In genomic region chr2:238093181-238094140, GRCh38 we compare ENCODE assay signal across 22 cellular contexts. TPM values are rescaled to one million over a fixed set of nuclear protein-coding genes. Genes with fewer than 3 reads are reported as not detected.
DNase-seq lines count a peak whose midpoint lies in the region; ATAC-seq and TF ChIP-seq lines count a peak whose summit lies in the region.
"Had no signal": no experiment of that assay in that cellular context is flagged by ENCODE, and none has a peak within 500 bp of the region (broad histone marks: within the 10 kb centered on the region; RNA-seq: fewer than 3 reads in every experiment).

No MANE protein-coding gene starts in this region.

- H3K4me3 ChIP-seq in RWPE2 (ENCODE audit: severe bottlenecking) (no peak overlapping the region), esophagus muscularis mucosa (no peak overlapping the region), testis (no peak overlapping the region)
- H3K4me3 ChIP-seq: adrenal gland, cardiac muscle cell, sigmoid colon, uterus had no signal

- no peaks in the 10 kb centered on the region for H3K9me3 Mint-ChIP-seq in activated naive CD8-positive, alpha-beta T cell (ENCODE audit: low read depth)
- no peaks in the 10 kb centered on the region for H3K9me3 Mint-ChIP-seq in activated naive CD8-positive, alpha-beta T cell treated with anti-CD3 and anti-CD28 coated beads, Interleukin-2, amount 50 U/mL, for 24 hours
- H3K9me3 Mint-ChIP-seq: HFFc6 had no signal

- no peak for DNase-seq in activated naive CD8-positive, alpha-beta T cell treated with anti-CD3 and anti-CD28 coated beads, Interleukin-2, amount 50 U/mL, for 24 hours
- DNase-seq in RWPE2 (ENCODE audit: low spot score) (peak; percentile 48), esophagus muscularis mucosa (ENCODE audit: extremely low spot score) (peak; percentile 88), testis (peak; percentile 9)
- DNase-seq: activated CD4-positive, CD25-positive, alpha-beta regulatory T cell; COR-L47; EL; HFFc6; NCI-H1048; NCI-H2029 treated with DMSO at 0.1 percent for 48 hours; NCI-H524; nucleus accumbens; SHP77; sigmoid colon; uterus had no signal

- H3K27ac ChIP-seq in RWPE2 (ENCODE audit: poor library complexity, severe bottlenecking): no peak overlapping the region
- H3K27ac ChIP-seq in esophagus muscularis mucosa (replicated peaks in 1 of 4): no peak overlapping the region
- H3K27ac ChIP-seq in testis: no peak overlapping the region
- H3K27ac ChIP-seq: adrenal gland, cardiac muscle cell, sigmoid colon, uterus had no signal

- H3K27me3 Mint-ChIP-seq in activated naive CD8-positive, alpha-beta T cell: no peaks in the 10 kb centered on the region
- no peaks in the 10 kb centered on the region for H3K27me3 Mint-ChIP-seq in activated naive CD8-positive, alpha-beta T cell treated with anti-CD3 and anti-CD28 coated beads, Interleukin-2, amount 50 U/mL, for 24 hours

- no peak for TF ChIP-seq EP300 in esophagus muscularis mucosa (IDR thresholded peaks at IDR 0.05)

- ATAC-seq in activated naive CD8-positive, alpha-beta T cell treated with anti-CD3 and anti-CD28 coated beads, Interleukin-2, amount 50 U/mL, for 24 hours: no peak
- no peak for ATAC-seq in RWPE2 (ENCODE audit: low read depth)
- no peak for ATAC-seq in HG03432 (IDR thresholded peaks at IDR 0.05; ENCODE audit: unreplicated experiment)
- no peak for ATAC-seq in GM21737 (IDR thresholded peaks at IDR 0.05; ENCODE audit: unreplicated experiment)
- ATAC-seq in HG02798 (IDR thresholded peaks at IDR 0.05; ENCODE audit: poor library complexity, unreplicated experiment): no peak

- peak overlapping the region; percentile 58 for H3K27ac Mint-ChIP-seq in activated naive CD8-positive, alpha-beta T cell
- H3K27ac Mint-ChIP-seq in activated naive CD8-positive, alpha-beta T cell treated with anti-CD3 and anti-CD28 coated beads, Interleukin-2, amount 50 U/mL, for 24 hours: no peak overlapping the region
- H3K27ac Mint-ChIP-seq: HFFc6 had no signal

- TF ChIP-seq CTCF in RWPE2 (IDR thresholded peaks at IDR 0.05; ENCODE audit: poor library complexity, severe bottlenecking): no peak
- no peak for TF ChIP-seq CTCF in esophagus muscularis mucosa (IDR thresholded peaks at IDR 0.05)
- no peak for TF ChIP-seq CTCF in testis (IDR thresholded peaks at IDR 0.05)

- H3K4me1 ChIP-seq in RWPE2 (ENCODE audit: insufficient read depth, poor library complexity, severe bottlenecking) (no peaks in the 10 kb centered on the region), esophagus muscularis mucosa (no peaks in the 10 kb centered on the region), testis (no peaks in the 10 kb centered on the region)
- H3K4me1 ChIP-seq: adrenal gland, sigmoid colon, uterus had no signal

- intact Hi-C loops in esophagus muscularis mucosa (cut with DNase I) (no loop called here), testis (cut with DNase I; ENCODE audit: low total_unique reads) (no loop called here)

- no peaks in the 10 kb centered on the region for H3K9me3 ChIP-seq in RWPE2 (ENCODE audit: severe bottlenecking)
- H3K9me3 ChIP-seq in esophagus muscularis mucosa: no peaks in the 10 kb centered on the region
- H3K9me3 ChIP-seq in testis: no peaks in the 10 kb centered on the region
- H3K9me3 ChIP-seq: adrenal gland, sigmoid colon, uterus had no signal

- 95% methylated on average over 25 of the region's 26 CpGs for WGBS in esophagus muscularis mucosa
- WGBS in testis, 2 donors: 93% methylated on average over 26 of the region's 26 CpGs

- TF ChIP-seq POLR2A in esophagus muscularis mucosa (IDR thresholded peaks at IDR 0.05; ENCODE audit: low read depth): no peak
- TF ChIP-seq POLR2A in testis (IDR thresholded peaks at IDR 0.05): no peak

- H3K36me3 Mint-ChIP-seq in activated naive CD8-positive, alpha-beta T cell: peaks cover 10% of the 10 kb centered on the region
- H3K36me3 Mint-ChIP-seq in activated naive CD8-positive, alpha-beta T cell treated with anti-CD3 and anti-CD28 coated beads, Interleukin-2, amount 50 U/mL, for 24 hours (ENCODE audit: low read depth): peaks cover 33% of the 10 kb centered on the region

- no peaks in the 10 kb centered on the region for H3K27me3 ChIP-seq in RWPE2 (ENCODE audit: insufficient read depth, poor library complexity, severe bottlenecking)
- H3K27me3 ChIP-seq in esophagus muscularis mucosa: no peaks in the 10 kb centered on the region
- H3K27me3 ChIP-seq in testis: no peaks in the 10 kb centered on the region
- H3K27me3 ChIP-seq: adrenal gland, cardiac muscle cell, sigmoid colon, uterus had no signal

- H3K4me1 Mint-ChIP-seq in activated naive CD8-positive, alpha-beta T cell (ENCODE audit: low read depth): no peaks in the 10 kb centered on the region
- peaks cover 3% of the 10 kb centered on the region for H3K4me1 Mint-ChIP-seq in activated naive CD8-positive, alpha-beta T cell treated with anti-CD3 and anti-CD28 coated beads, Interleukin-2, amount 50 U/mL, for 24 hours

- no peak overlapping the region for H3K4me3 Mint-ChIP-seq in activated naive CD8-positive, alpha-beta T cell
- H3K4me3 Mint-ChIP-seq in activated naive CD8-positive, alpha-beta T cell treated with anti-CD3 and anti-CD28 coated beads, Interleukin-2, amount 50 U/mL, for 24 hours: no peak overlapping the region
- H3K4me3 Mint-ChIP-seq: HFFc6 had no signal

- H3K36me3 ChIP-seq in RWPE2 (ENCODE audit: low read depth) (no peaks in the 10 kb centered on the region), esophagus muscularis mucosa (peaks cover 0 to 14% (median 7%) of the 10 kb centered on the region in 4 donors), testis (ENCODE audit: low read depth, missing control alignments) (no peaks in the 10 kb centered on the region)
- H3K36me3 ChIP-seq: adrenal gland, cardiac muscle cell, sigmoid colon, uterus had no signal

RNA-seq across cellular contexts. Expression of gene ESPNL, which starts 6.7 kb away (rescaled TPM):
- 1 to 10 TPM in 1 of 4 donors, under 1 TPM in 2, not detected in 1; 0.78 to 1.3 (median 0.83) TPM for total RNA-seq in esophagus muscularis mucosa
- total RNA-seq in testis: 1 to 10 TPM; 2.8 to 7.5 TPM
- polyA plus RNA-seq in testis (ENCODE audit: insufficient read depth, low read depth, low replicate concordance): 2.1 TPM

RNA-seq across cellular contexts. Expression of gene SCLY, which starts 32.7 kb away (rescaled TPM):
- total RNA-seq in esophagus muscularis mucosa: 10 to 100 TPM in 3 of 4 donors, 1 to 10 TPM in 1; 9.8 to 17.9 (median 13.9) TPM
- 10 to 100 TPM; 19.6 to 40.2 TPM for total RNA-seq in testis
- polyA plus RNA-seq in testis (ENCODE audit: insufficient read depth, low read depth, low replicate concordance): 24.6 TPM

RNA-seq across cellular contexts. Expression of gene KLHL30, which starts 45.0 kb away (rescaled TPM):
- total RNA-seq in esophagus muscularis mucosa: 1 to 10 TPM; 1.2 to 8.0 (median 4.4) TPM
- total RNA-seq in testis: under 1 TPM; 0.16 to 0.37 TPM
- polyA plus RNA-seq in testis (ENCODE audit: insufficient read depth, low read depth, low replicate concordance): 0.29 TPM
- total RNA-seq: T-helper 2 cell treated with Interferon-gamma antibody and Interleukin-4, amounts not matched to agents 100 ng/mL and 5 ng/mL, for 36 hours had no signal
